ENCODE assay signal across 8 cellular contexts in the genomic region with DNA sequence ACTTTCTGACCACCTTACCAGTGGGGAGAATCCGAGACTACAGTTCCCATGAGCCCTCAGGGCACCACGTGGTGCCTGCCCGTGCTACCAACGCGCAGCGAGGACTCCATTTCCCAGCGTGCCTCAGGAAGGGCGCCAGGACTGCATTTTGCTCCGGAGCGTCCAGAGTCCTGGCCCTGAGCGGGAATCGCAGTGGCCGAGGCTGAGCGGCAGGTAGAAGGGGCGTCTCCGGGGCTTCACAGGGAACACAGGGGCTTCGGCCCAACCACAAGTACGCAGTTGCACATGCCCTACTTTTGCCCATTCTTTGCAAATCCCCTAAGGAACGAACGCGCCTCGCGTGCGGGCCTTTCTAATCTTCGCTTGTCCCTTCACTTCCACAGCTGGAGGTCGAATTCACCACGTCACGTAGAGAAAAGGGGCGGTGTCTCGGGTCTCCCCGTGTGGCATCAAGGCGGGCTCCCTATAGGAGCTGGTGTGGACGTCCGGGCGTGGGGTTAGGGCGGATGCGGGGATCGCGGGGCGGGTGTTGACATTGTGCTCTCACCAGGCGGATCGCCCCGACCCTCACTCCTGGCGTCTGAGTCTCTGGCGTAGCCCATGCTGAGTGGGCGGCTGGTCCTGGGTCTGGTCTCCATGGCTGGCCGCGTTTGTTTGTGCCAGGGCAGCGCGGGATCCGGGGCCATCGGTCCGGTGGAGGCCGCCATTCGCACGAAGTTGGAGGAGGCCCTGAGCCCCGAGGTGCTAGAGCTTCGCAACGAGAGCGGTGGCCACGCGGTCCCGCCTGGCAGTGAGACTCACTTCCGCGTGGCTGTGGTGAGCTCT. TPM values are rescaled to one million over a fixed set of nuclear protein-coding genes. Genes with fewer than 3 reads are reported as not detected.
DNase-seq lines count a peak whose midpoint lies in the region; ATAC-seq and TF ChIP-seq lines count a peak whose summit lies in the region.

A gene with protein sequence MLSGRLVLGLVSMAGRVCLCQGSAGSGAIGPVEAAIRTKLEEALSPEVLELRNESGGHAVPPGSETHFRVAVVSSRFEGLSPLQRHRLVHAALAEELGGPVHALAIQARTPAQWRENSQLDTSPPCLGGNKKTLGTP (plus strand): TSS at position 109 of the 825 bp plus-strand sequence. CDS start 492 bp downstream, at position 601.

- no peaks in the 10 kb centered on the region for H3K9me3 ChIP-seq in adipocyte (ENCODE audit: control insufficient read depth, low read length)
- H3K9me3 ChIP-seq in parathyroid adenoma (ENCODE audit: control insufficient read depth, low read length): no peaks in the 10 kb centered on the region
- H3K9me3 ChIP-seq in tibial artery: no peaks in the 10 kb centered on the region

- H3K4me1 ChIP-seq in adipocyte (ENCODE audit: control insufficient read depth, insufficient read depth, low read length) (peaks cover 8% of the 10 kb centered on the region), parathyroid adenoma (no peaks in the 10 kb centered on the region), tibial artery (peaks cover 0 to 14% (median 5%) of the 10 kb centered on the region in 4 donors)

- H2AFZ ChIP-seq in parathyroid adenoma: peak within 1 kb of the TSS; percentile 91

- peak within 1 kb of the TSS; percentile 80 for H3K4me2 ChIP-seq in parathyroid adenoma (ENCODE audit: low read length)

- H3K27me3 ChIP-seq in adipocyte (replicated peaks; ENCODE audit: control insufficient read depth, insufficient read depth, low read length) (no peaks in the 10 kb centered on the region), parathyroid adenoma (ENCODE audit: control insufficient read depth, insufficient read depth, low read length) (no peaks in the 10 kb centered on the region), tibial artery (no peaks in the 10 kb centered on the region)

- TF ChIP-seq CTCF in parathyroid adenoma (IDR thresholded peaks at IDR 0.05) (no peak), tibial artery (IDR thresholded peaks at IDR 0.05) (peak in 1 of 2 experiments; percentile 22)

- H3K27ac ChIP-seq in parathyroid adenoma: peak within 1 kb of the TSS; percentile 82
- H3K27ac ChIP-seq in tibial artery: peak within 1 kb of the TSS; percentile 87 to 91

- intact Hi-C loops in Right ventricle myocardium superior (cut with DNase I) (loop anchor here (10.0 kb wide), 1 partner anchor 275 kb away; no protein-coding TSS in a partner anchor), tibial artery (cut with DNase I; ENCODE audit: low total_unique reads) (no loop called here)

- DNase-seq in GM04504 (ENCODE audit: low read depth) (peak; percentile 80), NCI-H1105 (lab: John Stamatoyannopoulos, UW) (peak; percentile 95), T follicular helper cell (ENCODE audit: low read depth) (peak; percentile 72), adipocyte (ENCODE audit: low read depth) (peak; percentile 98), Right ventricle myocardium superior (peak; percentile 95), tibial artery (peak; percentile 92 to 96)

- H3K4me3 ChIP-seq in adipocyte (ENCODE audit: low read length): peak within 1 kb of the TSS; percentile 86
- peak within 1 kb of the TSS; percentile 76 for H3K4me3 ChIP-seq in parathyroid adenoma (ENCODE audit: low read depth, low read length)
- peak within 1 kb of the TSS; percentile 61 to 64 for H3K4me3 ChIP-seq in tibial artery

- H3K36me3 ChIP-seq in adipocyte (ENCODE audit: control insufficient read depth, insufficient read depth, low read length, severe bottlenecking): peaks cover 5% of the 10 kb centered on the region
- H3K36me3 ChIP-seq in parathyroid adenoma (ENCODE audit: control insufficient read depth, insufficient read depth, low read length): no peaks in the 10 kb centered on the region
- H3K36me3 ChIP-seq in tibial artery: peaks cover 0 to 7% (median 0%) of the 10 kb centered on the region in 3 donors

- ATAC-seq in HG02588 (IDR thresholded peaks at IDR 0.05; ENCODE audit: unreplicated experiment) (peak; percentile 97), Right ventricle myocardium superior (ENCODE audit: poor library complexity) (peak; percentile 100)

- H3K9ac ChIP-seq in adipocyte (ENCODE audit: low read length) (peak within 1 kb of the TSS; percentile 84), parathyroid adenoma (peak within 1 kb of the TSS; percentile 7)

- no peaks in the 10 kb centered on the region for H3K79me2 ChIP-seq in parathyroid adenoma

RNA-seq across cellular contexts. Expression of the gene that starts here (rescaled TPM):
- total RNA-seq in Right ventricle myocardium superior: 16.9 TPM

Comparison
In these comparisons a context has a peak if more than half of its experiments do, and no peak if none do; other contexts are left out.
1. Peak in every context shown above with its lines: DNase-seq, ATAC-seq, H3K4me3 ChIP-seq and H3K27ac ChIP-seq.